ENCODE assay signal across 8 cellular contexts in the genomic region with DNA sequence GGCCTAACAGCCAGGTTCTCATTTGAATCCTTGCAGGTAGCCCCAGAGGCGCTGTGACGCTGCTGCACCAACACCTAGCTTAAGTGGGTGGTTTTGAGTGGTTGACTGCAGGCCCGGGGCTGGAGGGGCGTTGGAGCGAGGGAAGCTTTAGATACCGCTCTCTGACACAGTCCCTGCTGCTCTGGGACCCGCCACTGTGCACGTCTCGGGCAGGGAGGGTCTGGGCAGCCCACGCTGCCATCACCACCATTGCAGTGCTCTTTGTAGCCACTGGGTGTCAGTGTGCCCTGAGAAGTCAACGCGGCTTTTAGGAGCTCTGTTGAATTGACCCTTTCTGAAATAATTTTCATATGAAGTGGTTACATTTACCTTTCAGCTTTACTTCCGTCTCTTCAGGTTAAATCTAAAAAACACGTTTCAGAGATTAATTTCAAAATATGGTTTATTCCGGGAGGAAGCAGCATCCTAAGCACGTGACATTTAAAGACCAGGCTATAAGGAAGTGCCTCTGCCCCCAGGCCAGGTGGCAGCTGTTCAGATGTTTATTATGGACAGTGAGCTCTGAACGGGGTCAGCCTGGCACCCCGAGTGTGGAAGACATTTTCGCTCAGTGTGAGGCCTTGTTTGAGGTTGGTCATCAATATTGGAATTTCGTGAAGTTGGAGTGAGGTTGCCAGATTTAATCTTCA. TPM values are rescaled to one million over a fixed set of nuclear protein-coding genes. Genes with fewer than 3 reads are reported as not detected.
DNase-seq lines count a peak whose midpoint lies in the region; ATAC-seq lines count a peak whose summit lies in the region.

No MANE protein-coding gene starts in this region.

- no peak for ATAC-seq in central memory CD8-positive, alpha-beta T cell (replicated peaks; ENCODE audit: extremely low read depth, poor library complexity, severe bottlenecking)
- ATAC-seq in left colon (peak; percentile 87), HG03095 (IDR thresholded peaks at IDR 0.05; ENCODE audit: unreplicated experiment) (no peak)

- intact Hi-C loops in left colon (cut with DNase I, micrococcal nuclease), result loop anchor here (10.0 kb wide), 2 partner anchors 92 to 632 kb away; no protein-coding TSS in a partner anchor

- peaks cover 40% of the 10 kb centered on the region for H3K4me1 Mint-ChIP-seq in central memory CD8-positive, alpha-beta T cell

- H3K4me3 Mint-ChIP-seq in central memory CD8-positive, alpha-beta T cell, result no peak overlapping the region

- no peaks in the 10 kb centered on the region for H3K27me3 Mint-ChIP-seq in central memory CD8-positive, alpha-beta T cell

- H3K36me3 Mint-ChIP-seq in central memory CD8-positive, alpha-beta T cell (ENCODE audit: insufficient read depth), result peaks cover 49% of the 10 kb centered on the region

- DNase-seq in NCI-H1436 (lab: John Stamatoyannopoulos, UW) (peak; percentile 29), NCI-H1436 treated with DMSO at 0.1 percent for 48 hours (lab: John Stamatoyannopoulos, UW) (no peak), NCI-H2029 treated with DMSO at 0.1 percent for 48 hours (lab: John Stamatoyannopoulos, UW) (peak; percentile 46), left colon (peak in 1 of 2 donors; percentile 50)
- DNase-seq in activated CD4-positive, CD25-positive, alpha-beta regulatory T cell (lab: John Stamatoyannopoulos, UW), result peak; percentile 12 to 35 (median 16)
- peak; percentile 31 to 40 for DNase-seq in central memory CD8-positive, alpha-beta T cell (ENCODE audit: low spot score in 2 of 2)
- peak; percentile 45 to 51 for DNase-seq in stimulated activated CD4-positive, alpha-beta T cell treated with anti-CD3 and anti-CD28 coated beads, Interleukin-4, amount 100 ng/mL, for 4 hours

- H3K27ac Mint-ChIP-seq in central memory CD8-positive, alpha-beta T cell (ENCODE audit: low read depth), result peak overlapping the region; percentile 46

- H3K9me3 Mint-ChIP-seq in central memory CD8-positive, alpha-beta T cell, result no peaks in the 10 kb centered on the region

RNA-seq across cellular contexts. Expression of a gene that starts 30.9 kb away (rescaled TPM):
- total RNA-seq in left colon, result 10 to 100 TPM in 1 of 2 donors, 1 to 10 TPM in 1; 7.8 to 13.5 TPM

RNA-seq across cellular contexts. Expression of a gene that starts 38.0 kb away (rescaled TPM):
- total RNA-seq in left colon, result 10 to 100 TPM; 47.1 to 59.3 TPM
